11 cellular contexts compared by ENCODE assay signal in the genomic region with DNA sequence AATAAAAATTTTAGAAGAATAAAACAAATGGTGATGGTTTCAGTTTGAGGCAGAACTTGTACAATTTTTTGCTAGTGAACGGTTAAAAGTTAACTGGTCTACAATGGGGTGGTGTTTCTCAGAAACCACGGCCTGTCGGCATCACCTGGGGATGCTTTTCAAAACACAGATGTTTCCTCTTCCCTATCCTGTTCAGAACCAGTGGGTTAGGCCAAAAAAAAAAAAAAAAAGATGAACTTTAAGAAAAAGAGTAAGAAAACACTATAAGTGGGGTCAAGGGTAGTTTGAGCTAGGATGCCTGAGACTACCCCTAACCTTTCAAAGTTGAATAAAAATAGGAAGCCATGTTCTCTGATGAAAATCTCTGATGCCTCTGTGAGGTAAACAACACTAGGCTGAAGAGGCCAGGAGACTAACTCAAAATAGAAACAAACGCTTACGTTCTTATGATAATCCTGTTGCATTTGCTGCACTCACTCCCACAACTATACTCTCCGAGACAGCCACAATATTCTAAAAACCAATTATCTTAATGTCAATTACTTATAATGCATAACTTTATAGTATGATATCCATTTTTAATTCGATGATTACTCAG. TPM values are rescaled to one million over a fixed set of nuclear protein-coding genes. Genes with fewer than 3 reads are reported as not detected.
DNase-seq lines count a peak whose midpoint lies in the region; ATAC-seq, FAIRE-seq and TF ChIP-seq lines count a peak whose summit lies in the region.
"Had no signal": no experiment of that assay in that cellular context is flagged by ENCODE, and none has a peak within 500 bp of the region (broad histone marks: within the 10 kb centered on the region; RNA-seq: fewer than 3 reads in every experiment).

No MANE protein-coding gene starts in this region.

- H3K79me2 ChIP-seq in parathyroid adenoma: peaks cover 10% of the 10 kb centered on the region

- peaks cover 4% of the 10 kb centered on the region for H3K4me1 ChIP-seq in parathyroid adenoma

- no peak overlapping the region for H3K27ac ChIP-seq in parathyroid adenoma
- H3K27ac ChIP-seq: hepatocyte, SJSA1 had no signal

- peak; percentile 31 for FAIRE-seq in GM12891 (lab: Jason Lieb, UNC)
- FAIRE-seq: colon had no signal

- H3K4me2 ChIP-seq in parathyroid adenoma (ENCODE audit: low read length): peak overlapping the region; percentile 23
- H3K4me2 ChIP-seq: hepatocyte had no signal

- peaks cover 25% of the 10 kb centered on the region for H3K36me3 Mint-ChIP-seq in activated T-helper 2 cell treated with anti-CD3 and anti-CD28 coated beads, Interferon-gamma antibody, Interleukin-2, Interleukin-4, amounts not matched to agents 10 μg/mL and 5 μg/mL and 100 μg/mL, durations not matched to agents 14 hours and 24 hours and 36 hours (ENCODE audit: low read depth)

- H3K4me3 ChIP-seq in parathyroid adenoma (ENCODE audit: low read depth, low read length): no peak overlapping the region
- H3K4me3 ChIP-seq: hepatocyte, SJSA1 had no signal

- H3K9ac ChIP-seq in parathyroid adenoma: no peak overlapping the region

- no peaks in the 10 kb centered on the region for H3K36me3 ChIP-seq in parathyroid adenoma (ENCODE audit: control insufficient read depth, insufficient read depth, low read length)
- H3K36me3 ChIP-seq: SJSA1 had no signal

- peak; percentile 35 for ATAC-seq in HG03354 (IDR thresholded peaks at IDR 0.05; ENCODE audit: poor library complexity, severe bottlenecking, unreplicated experiment)
- ATAC-seq in activated CD4-positive, CD25-positive, alpha-beta regulatory T cell treated with anti-CD3 and anti-CD28 coated beads, Interleukin-2, amount 50 U/mL, for 24 hours: no peak

- peak overlapping the region; percentile 51 for H3K4me3 Mint-ChIP-seq in activated T-helper 2 cell treated with anti-CD3 and anti-CD28 coated beads, Interferon-gamma antibody, Interleukin-2, Interleukin-4, amounts not matched to agents 10 μg/mL and 5 μg/mL and 100 μg/mL, durations not matched to agents 14 hours and 24 hours and 36 hours (ENCODE audit: low read depth)

- TF ChIP-seq POLR2A in GM12891 (IDR thresholded peaks at IDR 0.05; ENCODE audit: low read depth, low read length): no peak

- no peaks in the 10 kb centered on the region for H3K27me3 ChIP-seq in parathyroid adenoma (ENCODE audit: control insufficient read depth, insufficient read depth, low read length)
- H3K27me3 ChIP-seq: hepatocyte, SJSA1 had no signal

- H3K27ac Mint-ChIP-seq in activated T-helper 2 cell treated with anti-CD3 and anti-CD28 coated beads, Interferon-gamma antibody, Interleukin-2, Interleukin-4, amounts not matched to agents 10 μg/mL and 5 μg/mL and 100 μg/mL, durations not matched to agents 14 hours and 24 hours and 36 hours: peak overlapping the region; percentile 86

- intact Hi-C loops in activated T-helper 2 cell treated with anti-CD3 and anti-CD28 coated beads, Interferon-gamma antibody, Interleukin-2, Interleukin-4, amounts not matched to agents 10 μg/mL and 5 μg/mL and 100 μg/mL, durations not matched to agents 14 hours and 24 hours and 36 hours (cut with micrococcal nuclease): no loop called here

- H3K4me1 Mint-ChIP-seq in activated T-helper 2 cell treated with anti-CD3 and anti-CD28 coated beads, Interferon-gamma antibody, Interleukin-2, Interleukin-4, amounts not matched to agents 10 μg/mL and 5 μg/mL and 100 μg/mL, durations not matched to agents 14 hours and 24 hours and 36 hours (ENCODE audit: low read depth): peaks cover 54% of the 10 kb centered on the region

- no peaks in the 10 kb centered on the region for H3K9me3 Mint-ChIP-seq in activated T-helper 2 cell treated with anti-CD3 and anti-CD28 coated beads, Interferon-gamma antibody, Interleukin-2, Interleukin-4, amounts not matched to agents 10 μg/mL and 5 μg/mL and 100 μg/mL, durations not matched to agents 14 hours and 24 hours and 36 hours

- H2AFZ ChIP-seq in parathyroid adenoma: no peak overlapping the region
- H2AFZ ChIP-seq: hepatocyte had no signal

- no peaks in the 10 kb centered on the region for H3K9me3 ChIP-seq in parathyroid adenoma (ENCODE audit: control insufficient read depth, low read length)
- H3K9me3 ChIP-seq: SJSA1 had no signal

- DNase-seq in GM12891 (ENCODE audit: insufficient read length, low spot score): no peak
- no peak for DNase-seq in activated T-helper 2 cell treated with anti-CD3 and anti-CD28 coated beads, Interferon-gamma antibody, Interleukin-2, Interleukin-4, amounts not matched to agents 10 μg/mL and 5 μg/mL and 100 μg/mL, durations not matched to agents 14 hours and 24 hours and 36 hours (ENCODE audit: low spot score)
- no peak for DNase-seq in stimulated activated CD4-positive, alpha-beta T cell treated with anti-CD3 and anti-CD28 coated beads, Interleukin-4, amount 100 ng/mL, for 1 hour
- DNase-seq in stimulated activated CD4-positive, alpha-beta T cell treated with anti-CD3 and anti-CD28 coated beads, Interleukin-2, amount 100 ng/mL, for 48 hours: no peak
- DNase-seq: substantia nigra had no signal

- no peaks in the 10 kb centered on the region for H3K27me3 Mint-ChIP-seq in activated T-helper 2 cell treated with anti-CD3 and anti-CD28 coated beads, Interferon-gamma antibody, Interleukin-2, Interleukin-4, amounts not matched to agents 10 μg/mL and 5 μg/mL and 100 μg/mL, durations not matched to agents 14 hours and 24 hours and 36 hours (ENCODE audit: low read depth)

- no peak for TF ChIP-seq CTCF in parathyroid adenoma (IDR thresholded peaks at IDR 0.05)

TF ChIP-seq in GM12891, 5 proteins besides CTCF, POLR2A, EP300 and RAD21:
- no peak for TF ChIP-seq SPI1 (IDR thresholded peaks at IDR 0.05; ENCODE audit: low read depth, low read length)
- TF ChIP-seq TAF1 (IDR thresholded peaks at IDR 0.05; ENCODE audit: low read depth, low read length): no peak
- TF ChIP-seq PAX5 (IDR thresholded peaks at IDR 0.05; ENCODE audit: insufficient read depth, low read length, severe bottlenecking): no peak
- TF ChIP-seq POLR2AphosphoS5 (IDR thresholded peaks at IDR 0.05; ENCODE audit: low read depth, low read length): no peak
- no peak for TF ChIP-seq POU2F2 (IDR thresholded peaks at IDR 0.05; ENCODE audit: low read depth, low read length)

RNA-seq across cellular contexts. Expression of gene MTIF3, which starts 3.3 kb away (rescaled TPM):
- 39.7 TPM for polyA plus RNA-seq in GM12891 (2012; ENCODE audit: low read depth, missing spikeins)
- total RNA-seq in activated T-helper 2 cell treated with anti-CD3 and anti-CD28 coated beads, Interferon-gamma antibody, Interleukin-2, Interleukin-4, amounts not matched to agents 10 μg/mL and 5 μg/mL and 100 μg/mL, durations not matched to agents 14 hours and 24 hours and 36 hours: 25.0 and 32.0 TPM in 2 replicates

RNA-seq across cellular contexts. Expression of gene GTF3A, which starts 22.7 kb away (rescaled TPM):
- 119 TPM for polyA plus RNA-seq in GM12891 (2012; ENCODE audit: low read depth, missing spikeins)
- 251 and 253 TPM in 2 replicates for total RNA-seq in activated T-helper 2 cell treated with anti-CD3 and anti-CD28 coated beads, Interferon-gamma antibody, Interleukin-2, Interleukin-4, amounts not matched to agents 10 μg/mL and 5 μg/mL and 100 μg/mL, durations not matched to agents 14 hours and 24 hours and 36 hours
